ENCODE assay signal across 18 cellular contexts in the genomic region with DNA sequence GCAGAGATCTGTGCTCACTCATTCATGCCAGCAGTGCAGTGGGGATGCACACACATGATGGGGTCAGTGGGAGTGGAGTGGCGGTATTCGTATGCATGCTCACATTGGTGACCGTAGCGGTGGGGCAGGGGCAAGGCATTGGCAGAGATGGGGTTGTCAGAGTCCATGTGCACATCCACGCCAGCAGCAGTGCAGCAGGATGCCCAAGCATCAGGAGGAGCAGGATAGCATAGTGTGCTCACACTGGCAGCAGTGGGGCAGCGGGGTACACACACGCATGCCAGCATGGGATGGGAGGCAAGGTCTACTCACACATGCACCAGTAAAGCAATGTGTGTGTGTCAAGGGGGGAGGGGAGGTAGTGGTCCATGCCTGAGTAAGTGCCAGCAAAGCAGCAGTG.
DNase-seq lines count a peak whose midpoint lies in the region; ATAC-seq, FAIRE-seq and TF ChIP-seq lines count a peak whose summit lies in the region.
"Had no signal": no experiment of that assay in that cellular context is flagged by ENCODE, and none has a peak within 500 bp of the region (broad histone marks: within the 10 kb centered on the region; RNA-seq: fewer than 3 reads in every experiment).

No MANE protein-coding gene starts in this region.

- H3K56ac ChIP-seq in H1 (replicated peaks; ENCODE audit: insufficient read length, low read depth, low read length) = no peak overlapping the region

- FAIRE-seq in H1 (lab: Jason Lieb, UNC) (no peak), D721Med (lab: Jason Lieb, UNC) (no peak)
- FAIRE-seq: GM12892, GM19239, H54 had no signal

- H3K9me3 ChIP-seq in BE2C = no peaks in the 10 kb centered on the region
- H3K9me3 ChIP-seq in H1 (ENCODE audit: insufficient read depth in 2 of 2, low read depth in 1 of 2, low read length in 1 of 2) = no peaks in the 10 kb centered on the region
- no peaks in the 10 kb centered on the region for H3K9me3 ChIP-seq in naive thymus-derived CD4-positive, alpha-beta T cell (ENCODE audit: control insufficient read depth in 2 of 3, low read length in 3 of 3)

- H3K4me2 ChIP-seq in H1 (ENCODE audit: insufficient read depth in 1 of 2, low read depth in 2 of 2, low read length in 2 of 2) = no peak overlapping the region

- TF ChIP-seq CTCF in BE2C (IDR thresholded peaks at IDR 0.05; ENCODE audit: low read depth, low read length) (no peak), H1 (IDR thresholded peaks at IDR 0.05; ENCODE audit: control extremely low read depth in 1 of 3, insufficient read depth in 1 of 3, low read depth in 1 of 3, low read length in 3 of 3) (no peak), D721Med (IDR thresholded peaks at IDR 0.05; ENCODE audit: insufficient read depth, missing control alignments) (no peak)
- no peak for TF ChIP-seq CTCF in activated CD8-positive, alpha-beta T cell treated with anti-CD3 and anti-CD28 coated beads for 36 hours (IDR thresholded peaks at IDR 0.05)

- no peaks in the 10 kb centered on the region for H3K79me2 ChIP-seq in H1 (ENCODE audit: control insufficient read depth in 1 of 2, insufficient read depth in 2 of 2, low read length in 2 of 2)

- no peaks in the 10 kb centered on the region for H3K27me3 Mint-ChIP-seq in naive thymus-derived CD4-positive, alpha-beta T cell
- H3K27me3 Mint-ChIP-seq in activated CD8-positive, alpha-beta T cell treated with anti-CD3 and anti-CD28 coated beads for 36 hours = no peaks in the 10 kb centered on the region
- H3K27me3 Mint-ChIP-seq: CD4-positive, alpha-beta T cell had no signal

- H3K23me2 ChIP-seq in H1 (ENCODE audit: low read depth, low read length) = no peaks in the 10 kb centered on the region

- H2BK20ac ChIP-seq in H1 (ENCODE audit: low read length) = no peak overlapping the region

- H4K91ac ChIP-seq in H1 (replicated peaks; ENCODE audit: insufficient read length, low read length) = no peak overlapping the region

- no peak overlapping the region for H2BK120ac ChIP-seq in H1 (replicated peaks; ENCODE audit: low read depth, low read length)

- TF ChIP-seq RAD21 in H1 (IDR thresholded peaks at IDR 0.05 in 1 of 2, conservative IDR thresholded peaks at IDR 0.05 in 1 of 2; ENCODE audit: low read depth in 2 of 2, low read length in 2 of 2) = no peak

- H3K4me3 ChIP-seq in BE2C (ENCODE audit: low read depth, low read length) (no peak overlapping the region), H1 (ENCODE audit: extremely low read depth in 1 of 4, insufficient read depth in 2 of 4, low read depth in 3 of 4, low read length in 4 of 4) (no peak overlapping the region)
- no peak overlapping the region for H3K4me3 ChIP-seq in naive thymus-derived CD4-positive, alpha-beta T cell (ENCODE audit: low read length)

- no peak overlapping the region for H2BK5ac ChIP-seq in H1 (ENCODE audit: low read depth, low read length)

- DNase-seq in BE2C (peak; percentile 3), H1 (ENCODE audit: low read depth in 1 of 2, low spot score in 2 of 2) (no peak), D721Med (ENCODE audit: insufficient read length, low spot score) (no peak)
- peak in 1 of 9 donors; percentile 3 for DNase-seq in naive thymus-derived CD4-positive, alpha-beta T cell
- no peak for DNase-seq in stimulated activated effector memory CD8-positive, alpha-beta T cell treated with anti-CD3 and anti-CD28 coated beads, Interleukin-12 subunit alpha, Interleukin-12 subunit beta, amount 100 ng/mL, for 72 hours (ENCODE audit: low spot score in 2 of 2)
- no peak for DNase-seq in activated CD8-positive, alpha-beta T cell treated with anti-CD3 and anti-CD28 coated beads for 36 hours
- DNase-seq: ACHN, C1 segment of cervical spinal cord, DMS153, DND-41, GDM1, IMR-90 had no signal

- H3K36me3 ChIP-seq in BE2C (no peaks in the 10 kb centered on the region), H1 (ENCODE audit: control insufficient read depth in 2 of 4, insufficient read depth in 4 of 4, low read length in 3 of 4) (no peaks in the 10 kb centered on the region)
- no peaks in the 10 kb centered on the region for H3K36me3 ChIP-seq in naive thymus-derived CD4-positive, alpha-beta T cell (ENCODE audit: control insufficient read depth in 2 of 3, insufficient read depth in 3 of 3, low read length in 3 of 3)

- ATAC-seq in naive thymus-derived CD4-positive, alpha-beta T cell = peak; percentile 20
- ATAC-seq in stimulated activated effector memory CD8-positive, alpha-beta T cell treated with anti-CD3 and anti-CD28 coated beads, Interleukin-12 subunit alpha, Interleukin-12 subunit beta, amount 100 ng/mL, for 72 hours = peak; percentile 19
- no peak for ATAC-seq in GM18520 (IDR thresholded peaks at IDR 0.05; ENCODE audit: unreplicated experiment)
- no peak for ATAC-seq in activated CD8-positive, alpha-beta T cell treated with anti-CD3 and anti-CD28 coated beads for 36 hours
- ATAC-seq: HCT116 had no signal

- peak overlapping the region; percentile 24; the same call in 1 of the 2 replicates for H2AK5ac ChIP-seq in H1 (ENCODE audit: low read depth, low read length)

- no peak overlapping the region for H3K18ac ChIP-seq in H1 (ENCODE audit: extremely low read depth, low read length)

- intact Hi-C loops in naive thymus-derived CD4-positive, alpha-beta T cell (cut with micrococcal nuclease) = no loop called here
- intact Hi-C loops in activated CD8-positive, alpha-beta T cell treated with anti-CD3 and anti-CD28 coated beads for 36 hours (cut with micrococcal nuclease) = no loop called here

- 92% methylated on average over 7 of the region's 7 CpGs; no CpG with 5 or more reads in 1 of the 2 experiments for WGBS in H1 (ENCODE audit: extremely low coverage in 1 of 2, insufficient coverage in 1 of 2, insufficient read length in 1 of 2, insufficient replicate concordance in 2 of 2, low coverage in 1 of 2, low lambda C conversion rate in 2 of 2, missing lambda C conversion rate in 1 of 2), 2 experiments

- no peak overlapping the region for H3K4ac ChIP-seq in H1 (replicated peaks; ENCODE audit: insufficient read length, low read depth, low read length)

- no peak for TF ChIP-seq POLR2A in H1 (IDR thresholded peaks at IDR 0.05; ENCODE audit: control extremely low read depth in 1 of 2, low read depth in 2 of 2, low read length in 2 of 2)

- no peak overlapping the region for H4K5ac ChIP-seq in H1 (ENCODE audit: insufficient read length, low read depth, low read length)

- no peaks in the 10 kb centered on the region for H3K4me1 Mint-ChIP-seq in naive thymus-derived CD4-positive, alpha-beta T cell
- H3K4me1 Mint-ChIP-seq in stimulated activated effector memory CD8-positive, alpha-beta T cell treated with anti-CD3 and anti-CD28 coated beads, Interleukin-12 subunit alpha, Interleukin-12 subunit beta, amount 100 ng/mL, for 72 hours = no peaks in the 10 kb centered on the region
- H3K4me1 Mint-ChIP-seq in activated CD8-positive, alpha-beta T cell treated with anti-CD3 and anti-CD28 coated beads for 36 hours (ENCODE audit: low read depth) = no peaks in the 10 kb centered on the region

- H2BK15ac ChIP-seq in H1 (ENCODE audit: low read length) = no peak overlapping the region

- POLR2A ChIA-PET in H1 (lab: Charles Lee; ENCODE audit: partially characterized antibody) = no interaction called here
- POLR2A ChIA-PET in naive thymus-derived CD4-positive, alpha-beta T cell (lab: Charles Lee) = no interaction called here
- POLR2A ChIA-PET in activated CD8-positive, alpha-beta T cell treated with anti-CD3 and anti-CD28 coated beads for 36 hours (lab: Charles Lee) = no interaction called here

- H3K9me3 Mint-ChIP-seq in naive thymus-derived CD4-positive, alpha-beta T cell = peaks cover 0 to 19% (median 13%) of the 10 kb centered on the region in 11 donors
- peaks cover 4% of the 10 kb centered on the region for H3K9me3 Mint-ChIP-seq in stimulated activated effector memory CD8-positive, alpha-beta T cell treated with anti-CD3 and anti-CD28 coated beads, Interleukin-12 subunit alpha, Interleukin-12 subunit beta, amount 100 ng/mL, for 72 hours
- peaks cover 8% of the 10 kb centered on the region for H3K9me3 Mint-ChIP-seq in activated CD8-positive, alpha-beta T cell treated with anti-CD3 and anti-CD28 coated beads for 36 hours

- H3K27ac ChIP-seq in H1 (ENCODE audit: low read depth, low read length) = no peak overlapping the region
- no peak overlapping the region for H3K27ac ChIP-seq in naive thymus-derived CD4-positive, alpha-beta T cell (ENCODE audit: low read depth, low read length)

- no peak overlapping the region for H4K8ac ChIP-seq in H1 (ENCODE audit: extremely low read depth, insufficient read depth, low read length)

- H3K4me1 ChIP-seq in BE2C = no peaks in the 10 kb centered on the region
- H3K4me1 ChIP-seq in H1 (replicated peaks in 1 of 4; ENCODE audit: control insufficient read depth in 3 of 4, insufficient read depth in 4 of 4, low read length in 3 of 4) = no peaks in the 10 kb centered on the region
- no peaks in the 10 kb centered on the region for H3K4me1 ChIP-seq in naive thymus-derived CD4-positive, alpha-beta T cell (ENCODE audit: control insufficient read depth in 2 of 2, insufficient read depth in 2 of 2, low read length in 2 of 2)

- H3K27ac Mint-ChIP-seq in naive thymus-derived CD4-positive, alpha-beta T cell = no peak overlapping the region
- no peak overlapping the region for H3K27ac Mint-ChIP-seq in stimulated activated effector memory CD8-positive, alpha-beta T cell treated with anti-CD3 and anti-CD28 coated beads, Interleukin-12 subunit alpha, Interleukin-12 subunit beta, amount 100 ng/mL, for 72 hours
- H3K27ac Mint-ChIP-seq in activated CD8-positive, alpha-beta T cell treated with anti-CD3 and anti-CD28 coated beads for 36 hours = no peak overlapping the region
- H3K27ac Mint-ChIP-seq: CD4-positive, alpha-beta T cell had no signal

- no peaks in the 10 kb centered on the region for H3K79me1 ChIP-seq in H1 (ENCODE audit: low read depth, low read length)

- no peaks in the 10 kb centered on the region for H3K36me3 Mint-ChIP-seq in naive thymus-derived CD4-positive, alpha-beta T cell
- no peaks in the 10 kb centered on the region for H3K36me3 Mint-ChIP-seq in stimulated activated effector memory CD8-positive, alpha-beta T cell treated with anti-CD3 and anti-CD28 coated beads, Interleukin-12 subunit alpha, Interleukin-12 subunit beta, amount 100 ng/mL, for 72 hours
- no peaks in the 10 kb centered on the region for H3K36me3 Mint-ChIP-seq in activated CD8-positive, alpha-beta T cell treated with anti-CD3 and anti-CD28 coated beads for 36 hours (ENCODE audit: low read depth)

- H4K20me1 ChIP-seq in H1 (replicated peaks in 1 of 2; ENCODE audit: control insufficient read depth in 1 of 2, insufficient read depth in 2 of 2, low read length in 2 of 2) = no peaks in the 10 kb centered on the region

- no peak overlapping the region for H3K9ac ChIP-seq in H1 (replicated peaks in 1 of 4; ENCODE audit: extremely low read depth in 1 of 4, low read depth in 3 of 4, low read length in 3 of 4)

- no peak overlapping the region for H2AFZ ChIP-seq in H1 (ENCODE audit: low read length)

- H3K4me3 Mint-ChIP-seq in naive thymus-derived CD4-positive, alpha-beta T cell = no peak overlapping the region
- no peak overlapping the region for H3K4me3 Mint-ChIP-seq in stimulated activated effector memory CD8-positive, alpha-beta T cell treated with anti-CD3 and anti-CD28 coated beads, Interleukin-12 subunit alpha, Interleukin-12 subunit beta, amount 100 ng/mL, for 72 hours
- no peak overlapping the region for H3K4me3 Mint-ChIP-seq in activated CD8-positive, alpha-beta T cell treated with anti-CD3 and anti-CD28 coated beads for 36 hours
- H3K4me3 Mint-ChIP-seq: CD4-positive, alpha-beta T cell had no signal

- no peak overlapping the region for H3K23ac ChIP-seq in H1 (ENCODE audit: insufficient read length)

- no peaks in the 10 kb centered on the region for H3K27me3 ChIP-seq in BE2C
- no peaks in the 10 kb centered on the region; a peak in 1 of 7 replicates for H3K27me3 ChIP-seq in H1 (replicated peaks in 1 of 4; ENCODE audit: control insufficient read depth in 3 of 4, extremely low read depth in 1 of 4, insufficient read depth in 3 of 4, low read length in 3 of 4)
- H3K27me3 ChIP-seq in naive thymus-derived CD4-positive, alpha-beta T cell (ENCODE audit: control insufficient read depth in 2 of 2, insufficient read depth in 2 of 2, low read length in 2 of 2) = no peaks in the 10 kb centered on the region

- CTCF ChIA-PET in H1 (lab: Charles Lee; ENCODE audit: partially characterized antibody) = interaction anchor here (0.9 kb wide), 1 partner anchor 11 kb away, joined by 3 read pairs; no protein-coding TSS in a partner anchor
- CTCF ChIA-PET in naive thymus-derived CD4-positive, alpha-beta T cell (lab: Charles Lee) = no interaction called here
- CTCF ChIA-PET in activated CD8-positive, alpha-beta T cell treated with anti-CD3 and anti-CD28 coated beads for 36 hours (lab: Charles Lee) = no interaction called here

- H3K14ac ChIP-seq in H1 (ENCODE audit: insufficient read length) = no peak overlapping the region

- no peak overlapping the region for H2BK12ac ChIP-seq in H1 (ENCODE audit: low read depth, low read length)

- TF ChIP-seq EP300 in H1 (IDR thresholded peaks at IDR 0.05; ENCODE audit: borderline replicate concordance in 1 of 2, low read depth in 2 of 2, low read length in 2 of 2) = no peak

Comparison
In these comparisons a context has a peak if more than half of its experiments do, and no peak if none do; other contexts are left out.
1. ATAC-seq: peak in naive thymus-derived CD4-positive, alpha-beta T cell (single experiment) and stimulated activated effector memory CD8-positive, alpha-beta T cell treated with anti-CD3 and anti-CD28 coated beads, Interleukin-12 subunit alpha, Interleukin-12 subunit beta, amount 100 ng/mL, for 72 hours (single experiment); none in GM18520 (single experiment) and activated CD8-positive, alpha-beta T cell treated with anti-CD3 and anti-CD28 coated beads for 36 hours (single experiment).